Comparison of ENCODE assay signal across 19 cellular contexts in the genomic region with DNA sequence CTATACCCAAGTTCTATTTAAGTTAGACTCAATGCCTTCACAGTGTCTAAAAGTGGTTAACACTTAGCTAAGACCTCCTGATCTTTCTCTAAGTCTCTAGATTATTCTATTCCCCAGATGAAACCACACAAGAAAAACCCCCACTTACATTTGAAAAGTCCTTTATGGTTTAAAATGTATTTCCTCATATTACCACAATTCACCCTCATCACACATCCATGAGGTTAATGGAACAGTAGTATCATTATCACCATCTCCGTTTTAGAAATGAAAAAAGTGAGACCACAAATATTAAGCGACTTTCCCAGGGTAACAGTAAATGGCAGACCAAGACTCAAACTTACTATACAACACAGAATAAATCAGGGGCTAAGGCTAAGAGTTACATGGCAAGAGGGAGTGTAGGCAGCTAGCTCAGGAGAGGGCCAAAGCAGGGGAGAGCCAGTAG. TPM values are rescaled to one million over a fixed set of nuclear protein-coding genes. Genes with fewer than 3 reads are reported as not detected.
DNase-seq lines count a peak whose midpoint lies in the region; ATAC-seq, FAIRE-seq and TF ChIP-seq lines count a peak whose summit lies in the region.
"Had no signal": no experiment of that assay in that cellular context is flagged by ENCODE, and none has a peak within 500 bp of the region (broad histone marks: within the 10 kb centered on the region; RNA-seq: fewer than 3 reads in every experiment).

No MANE protein-coding gene starts in this region.

- peak overlapping the region; percentile 76 for H3K27ac Mint-ChIP-seq in activated naive CD4-positive, alpha-beta T cell treated with anti-CD3 and anti-CD28 coated beads, Interleukin-2, amount 50 U/mL, for 24 hours
- H3K27ac Mint-ChIP-seq in stimulated activated naive CD8-positive, alpha-beta T cell treated with anti-CD3 and anti-CD28 coated beads, Interleukin-15, Interleukin-2, amounts not matched to agents 100 ng/mL and 50 ng/mL, for 24 hours: peak overlapping the region; percentile 80
- H3K27ac Mint-ChIP-seq: nephron had no signal

- no peak overlapping the region for H3K4me3 ChIP-seq in GM12878
- H3K4me3 ChIP-seq: adrenal gland, cardiac muscle cell, heart right ventricle, prostate gland, thyroid gland had no signal

- H4K20me1 ChIP-seq in GM12878 (ENCODE audit: control insufficient read depth, insufficient read depth): no peaks in the 10 kb centered on the region

- CTCF ChIA-PET in GM12878 (lab: Yijun Ruan, JAX): interaction anchor here (0.6 to 1.6 kb wide), 5 partner anchors 18 to 105 kb away, joined by 3 to 6 read pairs (median 4); no protein-coding TSS in a partner anchor

- no peak for TF ChIP-seq POLR2A in GM12878 (IDR thresholded peaks at IDR 0.05; ENCODE audit: low read depth, low read length)

- no peaks in the 10 kb centered on the region for H3K27me3 Mint-ChIP-seq in activated naive CD4-positive, alpha-beta T cell treated with anti-CD3 and anti-CD28 coated beads, Interleukin-2, amount 50 U/mL, for 24 hours
- no peaks in the 10 kb centered on the region for H3K27me3 Mint-ChIP-seq in stimulated activated naive CD8-positive, alpha-beta T cell treated with anti-CD3 and anti-CD28 coated beads, Interleukin-15, Interleukin-2, amounts not matched to agents 100 ng/mL and 50 ng/mL, for 24 hours

- no peak for TF ChIP-seq RAD21 in GM12878 (IDR thresholded peaks at IDR 0.05; ENCODE audit: insufficient read depth, low read depth, low read length)

- peaks cover 2 to 15% of the 10 kb centered on the region in 2 experiments; a peak in 3 of 4 replicates for H3K36me3 ChIP-seq in GM12878 (ENCODE audit: control insufficient read depth in 2 of 2, insufficient read depth in 2 of 2, low read length in 1 of 2)

- H3K4me2 ChIP-seq in GM12878 (ENCODE audit: control insufficient read depth, insufficient read depth): no peak overlapping the region

- no peak overlapping the region for H2AFZ ChIP-seq in GM12878 (ENCODE audit: control insufficient read depth, low read depth, low read length)

- peaks cover 5% of the 10 kb centered on the region for H3K4me1 ChIP-seq in GM12878 (ENCODE audit: control insufficient read depth, insufficient read depth, low read length)
- H3K4me1 ChIP-seq: adrenal gland, heart right ventricle, prostate gland, thyroid gland had no signal

- H3K9me3 Mint-ChIP-seq in activated naive CD4-positive, alpha-beta T cell treated with anti-CD3 and anti-CD28 coated beads, Interleukin-2, amount 50 U/mL, for 24 hours: no peaks in the 10 kb centered on the region
- H3K9me3 Mint-ChIP-seq in stimulated activated naive CD8-positive, alpha-beta T cell treated with anti-CD3 and anti-CD28 coated beads, Interleukin-15, Interleukin-2, amounts not matched to agents 100 ng/mL and 50 ng/mL, for 24 hours: no peaks in the 10 kb centered on the region
- H3K9me3 Mint-ChIP-seq: nephron had no signal

- intact Hi-C loops in GM12878 (cut with micrococcal nuclease; ENCODE audit: unreplicated experiment): no loop called here

- H3K4me1 Mint-ChIP-seq in activated naive CD4-positive, alpha-beta T cell treated with anti-CD3 and anti-CD28 coated beads, Interleukin-2, amount 50 U/mL, for 24 hours: peaks cover 19% of the 10 kb centered on the region
- H3K4me1 Mint-ChIP-seq in stimulated activated naive CD8-positive, alpha-beta T cell treated with anti-CD3 and anti-CD28 coated beads, Interleukin-15, Interleukin-2, amounts not matched to agents 100 ng/mL and 50 ng/mL, for 24 hours (ENCODE audit: low read depth): peaks cover 47% of the 10 kb centered on the region
- H3K4me1 Mint-ChIP-seq: nephron had no signal

- 25% methylated on average over 2 of the region's 2 CpGs for WGBS in GM12878 (ENCODE audit: insufficient coverage, insufficient replicate concordance, low lambda C conversion rate, missing lambda C conversion rate)

- no peak for DNase-seq in activated naive CD4-positive, alpha-beta T cell (lab: John Stamatoyannopoulos, UW)
- peak; percentile 20 for DNase-seq in GM12878 (ENCODE audit: low read depth, low spot score)
- DNase-seq in nucleus accumbens (lab: John Stamatoyannopoulos, UW): no peak
- no peak for DNase-seq in NCI-H774 (lab: John Stamatoyannopoulos, UW)
- DNase-seq in NCI-H2171 treated with DMSO at 0.1 percent for 48 hours (lab: John Stamatoyannopoulos, UW): no peak
- DNase-seq: adrenal gland, Calu3, heart right ventricle, islet precursor cell, NCI-H146, NCI-H446, thyroid gland, WERI-Rb-1 had no signal

- H3K79me2 ChIP-seq in GM12878 (ENCODE audit: control insufficient read depth, insufficient read depth, low read length): no peaks in the 10 kb centered on the region

- no peak for FAIRE-seq in GM12878 (lab: Jason Lieb, UNC)

- no peak for TF ChIP-seq CTCF in GM12878 (IDR thresholded peaks at IDR 0.05 in 2 of 3, conservative IDR thresholded peaks at IDR 0.05 in 1 of 3; ENCODE audit: control insufficient read depth in 2 of 3, extremely low read depth in 1 of 3, insufficient read depth in 1 of 3, low read depth in 3 of 3, low read length in 3 of 3)

- SMC1A ChIA-PET in GM12878 (lab: Charles Lee; ENCODE audit: uncharacterized antibody, unreplicated experiment): interaction anchor here (0.6 to 2.4 kb wide), 9 partner anchors 10 to 273 kb away, joined by 3 to 15 read pairs (median 5); no protein-coding TSS in a partner anchor

- TF ChIP-seq EP300 in GM12878 (IDR thresholded peaks at IDR 0.05; ENCODE audit: borderline replicate concordance in 1 of 2, control insufficient read depth in 1 of 2, low read depth in 2 of 2, low read length in 2 of 2): peak; percentile 67 to 76

- POLR2A ChIA-PET in GM12878 (lab: Charles Lee): no interaction called here

- no peaks in the 10 kb centered on the region for H3K27me3 ChIP-seq in GM12878 (replicated peaks in 1 of 2; ENCODE audit: control insufficient read depth in 2 of 2, insufficient read depth in 2 of 2, low read length in 1 of 2)
- H3K27me3 ChIP-seq: adrenal gland, cardiac muscle cell, heart right ventricle, thyroid gland had no signal

- in situ Hi-C loops in GM12878 (cut with MboI): no loop called here

- no TSS peak for BruUV-seq in GM12878 (replicated peaks; lab: Mats Ljungman, UMichigan)

- H3K9ac ChIP-seq in GM12878 (ENCODE audit: control insufficient read depth, insufficient read depth, low read length): no peak overlapping the region

- RAD21 ChIA-PET in GM12878 (lab: Charles Lee; ENCODE audit: unreplicated experiment): interaction anchor here (1.0 kb wide), 2 partner anchors 24 to 60 kb away, joined by 3 to 4 read pairs; no protein-coding TSS in a partner anchor

- H3K27ac ChIP-seq in GM12878 (ENCODE audit: control insufficient read depth, insufficient read depth): no peak overlapping the region
- H3K27ac ChIP-seq: adrenal gland, cardiac muscle cell, heart right ventricle, prostate gland, thyroid gland, WERI-Rb-1 had no signal

- no peak overlapping the region for H3K4me3 Mint-ChIP-seq in activated naive CD4-positive, alpha-beta T cell treated with anti-CD3 and anti-CD28 coated beads, Interleukin-2, amount 50 U/mL, for 24 hours
- H3K4me3 Mint-ChIP-seq in stimulated activated naive CD8-positive, alpha-beta T cell treated with anti-CD3 and anti-CD28 coated beads, Interleukin-15, Interleukin-2, amounts not matched to agents 100 ng/mL and 50 ng/mL, for 24 hours: peak overlapping the region; percentile 55
- H3K4me3 Mint-ChIP-seq: nephron had no signal

- peak; percentile 77 for ATAC-seq in HG02610 (IDR thresholded peaks at IDR 0.05; ENCODE audit: unreplicated experiment)
- ATAC-seq in GM12878: peak; percentile 86

- H3K36me3 Mint-ChIP-seq in activated naive CD4-positive, alpha-beta T cell treated with anti-CD3 and anti-CD28 coated beads, Interleukin-2, amount 50 U/mL, for 24 hours: peaks cover 30% of the 10 kb centered on the region
- H3K36me3 Mint-ChIP-seq in stimulated activated naive CD8-positive, alpha-beta T cell treated with anti-CD3 and anti-CD28 coated beads, Interleukin-15, Interleukin-2, amounts not matched to agents 100 ng/mL and 50 ng/mL, for 24 hours (ENCODE audit: low read depth): peaks cover 64% of the 10 kb centered on the region

- H3K9me3 ChIP-seq in GM12878 (replicated peaks; ENCODE audit: control insufficient read depth, insufficient read depth, low read length): no peaks in the 10 kb centered on the region
- H3K9me3 ChIP-seq: adrenal gland, heart right ventricle, prostate gland, thyroid gland had no signal

TF ChIP-seq in GM12878, 131 proteins besides CTCF, POLR2A, EP300 and RAD21 (continues in another document):
- TF ChIP-seq, protein P1, sequence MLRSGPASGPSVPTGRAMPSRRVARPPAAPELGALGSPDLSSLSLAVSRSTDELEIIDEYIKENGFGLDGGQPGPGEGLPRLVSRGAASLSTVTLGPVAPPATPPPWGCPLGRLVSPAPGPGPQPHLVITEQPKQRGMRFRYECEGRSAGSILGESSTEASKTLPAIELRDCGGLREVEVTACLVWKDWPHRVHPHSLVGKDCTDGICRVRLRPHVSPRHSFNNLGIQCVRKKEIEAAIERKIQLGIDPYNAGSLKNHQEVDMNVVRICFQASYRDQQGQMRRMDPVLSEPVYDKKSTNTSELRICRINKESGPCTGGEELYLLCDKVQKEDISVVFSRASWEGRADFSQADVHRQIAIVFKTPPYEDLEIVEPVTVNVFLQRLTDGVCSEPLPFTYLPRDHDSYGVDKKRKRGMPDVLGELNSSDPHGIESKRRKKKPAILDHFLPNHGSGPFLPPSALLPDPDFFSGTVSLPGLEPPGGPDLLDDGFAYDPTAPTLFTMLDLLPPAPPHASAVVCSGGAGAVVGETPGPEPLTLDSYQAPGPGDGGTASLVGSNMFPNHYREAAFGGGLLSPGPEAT (IDR thresholded peaks at IDR 0.05; ENCODE audit: low read depth): peak; percentile 97

RNA-seq across cellular contexts. Expression of gene EPG5, which starts 28.6 kb away (rescaled TPM):
- 172 and 182 TPM in 2 replicates for total RNA-seq in GM12878 (2013; cell fraction: nucleolus; rRNA removed)
- 9.1 and 9.7 TPM in 2 replicates for total RNA-seq in GM12878 (2014; rRNA removed)
- 8.8 and 8.9 TPM in 2 replicates for total RNA-seq in GM12878 (2014; rRNA removed; fragmentation: Illumina TruSeq; extraction: Trizol)
- total RNA-seq in GM12878 (2021): 9.9 and 12.5 TPM in 2 replicates
- 6.5 TPM for polyA plus RNA-seq in GM12878 (2011; ENCODE audit: low read depth)
- polyA plus RNA-seq in GM12878 (2011; rRNA removed): 23.3 and 27.7 TPM in 2 replicates
- 27.6 and 31.4 TPM in 2 replicates for polyA plus RNA-seq in GM12878 (2011; cell fraction: cytosol; rRNA removed)
- polyA plus RNA-seq in GM12878 (2011; cell fraction: nucleus; rRNA removed): 40.5 and 53.9 TPM in 2 replicates
- polyA plus RNA-seq in GM12878 (2012): 5.8 and 8.6 TPM in 2 replicates
- 11.1 and 11.4 TPM in 2 replicates for polyA plus RNA-seq in GM12878 (2014; fragmentation: Illumina TruSeq; extraction: Trizol)
- 1 to 10 TPM; 1.9 to 2.3 TPM for polyA plus RNA-seq in GM12878 (2014; fragmentation: Nextera tagmentation; extraction: Ambion mirVana)
- polyA plus RNA-seq in GM12878 (2014; rRNA removed): 8.2 and 11.3 TPM in 2 replicates
- 1 to 10 TPM; 4.0 to 5.1 TPM for polyA plus RNA-seq in GM12878 (2016; fragmentation: Nextera tagmentation; extraction: Ambion mirVana)
- 96.1 and 119 TPM in 2 replicates for polyA minus RNA-seq in GM12878 (2011; rRNA and poly(A)+ RNA removed)
- 17.8 and 19.0 TPM in 2 replicates for polyA minus RNA-seq in GM12878 (2011; cell fraction: cytosol; rRNA and poly(A)+ RNA removed)
- 45.7 and 57.9 TPM in 2 replicates for polyA minus RNA-seq in GM12878 (2011; cell fraction: nucleus; rRNA and poly(A)+ RNA removed)
